In the genomic region with DNA sequence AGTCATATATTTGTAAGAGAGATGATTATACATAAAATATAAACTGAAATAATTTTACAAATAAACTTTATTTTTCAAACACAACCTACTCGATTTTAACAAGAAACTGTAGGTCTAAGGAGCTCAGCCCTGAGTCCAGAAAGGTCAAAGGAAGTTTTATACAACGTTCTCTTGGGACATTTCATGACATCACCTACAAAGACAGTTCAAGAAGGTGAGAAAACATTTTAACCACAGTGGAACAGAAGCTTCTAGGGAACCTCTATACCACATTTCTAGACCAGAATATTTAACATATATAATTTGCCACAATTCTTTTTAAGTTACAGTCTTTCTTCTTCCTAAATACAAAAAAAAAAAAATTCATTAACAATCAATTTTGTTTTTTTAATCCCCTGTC, we compare ENCODE assay signal across 1 cellular context.
TF ChIP-seq lines count a peak whose summit lies in the region.

No MANE protein-coding gene starts in this region.

TF ChIP-seq in GM12878, 131 proteins besides CTCF, POLR2A, EP300 and RAD21 (continued from another document and continues in another):
- TF ChIP-seq, protein P1, sequence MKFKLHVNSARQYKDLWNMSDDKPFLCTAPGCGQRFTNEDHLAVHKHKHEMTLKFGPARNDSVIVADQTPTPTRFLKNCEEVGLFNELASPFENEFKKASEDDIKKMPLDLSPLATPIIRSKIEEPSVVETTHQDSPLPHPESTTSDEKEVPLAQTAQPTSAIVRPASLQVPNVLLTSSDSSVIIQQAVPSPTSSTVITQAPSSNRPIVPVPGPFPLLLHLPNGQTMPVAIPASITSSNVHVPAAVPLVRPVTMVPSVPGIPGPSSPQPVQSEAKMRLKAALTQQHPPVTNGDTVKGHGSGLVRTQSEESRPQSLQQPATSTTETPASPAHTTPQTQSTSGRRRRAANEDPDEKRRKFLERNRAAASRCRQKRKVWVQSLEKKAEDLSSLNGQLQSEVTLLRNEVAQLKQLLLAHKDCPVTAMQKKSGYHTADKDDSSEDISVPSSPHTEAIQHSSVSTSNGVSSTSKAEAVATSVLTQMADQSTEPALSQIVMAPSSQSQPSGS (IDR thresholded peaks at IDR 0.05; ENCODE audit: low read length) = peak; percentile 96
- no peak for TF ChIP-seq SMARCA5 (IDR thresholded peaks at IDR 0.05)
- TF ChIP-seq MEF2B (IDR thresholded peaks at IDR 0.05; ENCODE audit: partially characterized antibody, poor library complexity, severe bottlenecking) = peak; percentile 93
- TF ChIP-seq, protein P2, sequence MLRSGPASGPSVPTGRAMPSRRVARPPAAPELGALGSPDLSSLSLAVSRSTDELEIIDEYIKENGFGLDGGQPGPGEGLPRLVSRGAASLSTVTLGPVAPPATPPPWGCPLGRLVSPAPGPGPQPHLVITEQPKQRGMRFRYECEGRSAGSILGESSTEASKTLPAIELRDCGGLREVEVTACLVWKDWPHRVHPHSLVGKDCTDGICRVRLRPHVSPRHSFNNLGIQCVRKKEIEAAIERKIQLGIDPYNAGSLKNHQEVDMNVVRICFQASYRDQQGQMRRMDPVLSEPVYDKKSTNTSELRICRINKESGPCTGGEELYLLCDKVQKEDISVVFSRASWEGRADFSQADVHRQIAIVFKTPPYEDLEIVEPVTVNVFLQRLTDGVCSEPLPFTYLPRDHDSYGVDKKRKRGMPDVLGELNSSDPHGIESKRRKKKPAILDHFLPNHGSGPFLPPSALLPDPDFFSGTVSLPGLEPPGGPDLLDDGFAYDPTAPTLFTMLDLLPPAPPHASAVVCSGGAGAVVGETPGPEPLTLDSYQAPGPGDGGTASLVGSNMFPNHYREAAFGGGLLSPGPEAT (IDR thresholded peaks at IDR 0.05; ENCODE audit: low read depth) = peak; percentile 49; the same call in 1 of the 2 replicates
- TF ChIP-seq, protein P3, sequence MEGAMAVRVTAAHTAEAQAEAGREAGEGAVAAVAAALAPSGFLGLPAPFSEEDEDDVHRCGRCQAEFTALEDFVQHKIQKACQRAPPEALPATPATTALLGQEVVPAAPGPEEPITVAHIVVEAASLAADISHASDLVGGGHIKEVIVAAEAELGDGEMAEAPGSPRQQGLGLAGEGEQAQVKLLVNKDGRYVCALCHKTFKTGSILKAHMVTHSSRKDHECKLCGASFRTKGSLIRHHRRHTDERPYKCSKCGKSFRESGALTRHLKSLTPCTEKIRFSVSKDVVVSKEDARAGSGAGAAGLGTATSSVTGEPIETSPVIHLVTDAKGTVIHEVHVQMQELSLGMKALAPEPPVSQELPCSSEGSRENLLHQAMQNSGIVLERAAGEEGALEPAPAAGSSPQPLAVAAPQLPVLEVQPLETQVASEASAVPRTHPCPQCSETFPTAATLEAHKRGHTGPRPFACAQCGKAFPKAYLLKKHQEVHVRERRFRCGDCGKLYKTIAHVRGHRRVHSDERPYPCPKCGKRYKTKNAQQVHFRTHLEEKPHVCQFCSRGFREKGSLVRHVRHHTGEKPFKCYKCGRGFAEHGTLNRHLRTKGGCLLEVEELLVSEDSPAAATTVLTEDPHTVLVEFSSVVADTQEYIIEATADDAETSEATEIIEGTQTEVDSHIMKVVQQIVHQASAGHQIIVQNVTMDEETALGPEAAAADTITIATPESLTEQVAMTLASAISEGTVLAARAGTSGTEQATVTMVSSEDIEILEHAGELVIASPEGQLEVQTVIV (IDR thresholded peaks at IDR 0.05; ENCODE audit: borderline replicate concordance, partially characterized antibody) = no peak
- TF ChIP-seq, protein P4, sequence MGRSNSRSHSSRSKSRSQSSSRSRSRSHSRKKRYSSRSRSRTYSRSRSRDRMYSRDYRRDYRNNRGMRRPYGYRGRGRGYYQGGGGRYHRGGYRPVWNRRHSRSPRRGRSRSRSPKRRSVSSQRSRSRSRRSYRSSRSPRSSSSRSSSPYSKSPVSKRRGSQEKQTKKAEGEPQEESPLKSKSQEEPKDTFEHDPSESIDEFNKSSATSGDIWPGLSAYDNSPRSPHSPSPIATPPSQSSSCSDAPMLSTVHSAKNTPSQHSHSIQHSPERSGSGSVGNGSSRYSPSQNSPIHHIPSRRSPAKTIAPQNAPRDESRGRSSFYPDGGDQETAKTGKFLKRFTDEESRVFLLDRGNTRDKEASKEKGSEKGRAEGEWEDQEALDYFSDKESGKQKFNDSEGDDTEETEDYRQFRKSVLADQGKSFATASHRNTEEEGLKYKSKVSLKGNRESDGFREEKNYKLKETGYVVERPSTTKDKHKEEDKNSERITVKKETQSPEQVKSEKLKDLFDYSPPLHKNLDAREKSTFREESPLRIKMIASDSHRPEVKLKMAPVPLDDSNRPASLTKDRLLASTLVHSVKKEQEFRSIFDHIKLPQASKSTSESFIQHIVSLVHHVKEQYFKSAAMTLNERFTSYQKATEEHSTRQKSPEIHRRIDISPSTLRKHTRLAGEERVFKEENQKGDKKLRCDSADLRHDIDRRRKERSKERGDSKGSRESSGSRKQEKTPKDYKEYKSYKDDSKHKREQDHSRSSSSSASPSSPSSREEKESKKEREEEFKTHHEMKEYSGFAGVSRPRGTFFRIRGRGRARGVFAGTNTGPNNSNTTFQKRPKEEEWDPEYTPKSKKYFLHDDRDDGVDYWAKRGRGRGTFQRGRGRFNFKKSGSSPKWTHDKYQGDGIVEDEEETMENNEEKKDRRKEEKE (IDR thresholded peaks at IDR 0.05) = no peak
- peak; percentile 49; the same call in 1 of the 2 replicates for TF ChIP-seq NR2C1 (IDR thresholded peaks at IDR 0.05)
- peak; percentile 97 for TF ChIP-seq NR2F1 (conservative IDR thresholded peaks at IDR 0.05)
- TF ChIP-seq, protein P5, sequence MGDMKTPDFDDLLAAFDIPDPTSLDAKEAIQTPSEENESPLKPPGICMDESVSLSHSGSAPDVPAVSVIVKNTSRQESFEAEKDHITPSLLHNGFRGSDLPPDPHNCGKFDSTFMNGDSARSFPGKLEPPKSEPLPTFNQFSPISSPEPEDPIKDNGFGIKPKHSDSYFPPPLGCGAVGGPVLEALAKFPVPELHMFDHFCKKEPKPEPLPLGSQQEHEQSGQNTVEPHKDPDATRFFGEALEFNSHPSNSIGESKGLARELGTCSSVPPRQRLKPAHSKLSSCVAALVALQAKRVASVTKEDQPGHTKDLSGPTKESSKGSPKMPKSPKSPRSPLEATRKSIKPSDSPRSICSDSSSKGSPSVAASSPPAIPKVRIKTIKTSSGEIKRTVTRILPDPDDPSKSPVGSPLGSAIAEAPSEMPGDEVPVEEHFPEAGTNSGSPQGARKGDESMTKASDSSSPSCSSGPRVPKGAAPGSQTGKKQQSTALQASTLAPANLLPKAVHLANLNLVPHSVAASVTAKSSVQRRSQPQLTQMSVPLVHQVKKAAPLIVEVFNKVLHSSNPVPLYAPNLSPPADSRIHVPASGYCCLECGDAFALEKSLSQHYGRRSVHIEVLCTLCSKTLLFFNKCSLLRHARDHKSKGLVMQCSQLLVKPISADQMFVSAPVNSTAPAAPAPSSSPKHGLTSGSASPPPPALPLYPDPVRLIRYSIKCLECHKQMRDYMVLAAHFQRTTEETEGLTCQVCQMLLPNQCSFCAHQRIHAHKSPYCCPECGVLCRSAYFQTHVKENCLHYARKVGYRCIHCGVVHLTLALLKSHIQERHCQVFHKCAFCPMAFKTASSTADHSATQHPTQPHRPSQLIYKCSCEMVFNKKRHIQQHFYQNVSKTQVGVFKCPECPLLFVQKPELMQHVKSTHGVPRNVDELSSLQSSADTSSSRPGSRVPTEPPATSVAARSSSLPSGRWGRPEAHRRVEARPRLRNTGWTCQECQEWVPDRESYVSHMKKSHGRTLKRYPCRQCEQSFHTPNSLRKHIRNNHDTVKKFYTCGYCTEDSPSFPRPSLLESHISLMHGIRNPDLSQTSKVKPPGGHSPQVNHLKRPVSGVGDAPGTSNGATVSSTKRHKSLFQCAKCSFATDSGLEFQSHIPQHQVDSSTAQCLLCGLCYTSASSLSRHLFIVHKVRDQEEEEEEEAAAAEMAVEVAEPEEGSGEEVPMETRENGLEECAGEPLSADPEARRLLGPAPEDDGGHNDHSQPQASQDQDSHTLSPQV (IDR thresholded peaks at IDR 0.05) = no peak
- no peak for TF ChIP-seq POLR2AphosphoS5 (IDR thresholded peaks at IDR 0.05; ENCODE audit: low read length)
- no peak for TF ChIP-seq CBX5 (IDR thresholded peaks at IDR 0.05; ENCODE audit: low read depth)
- TF ChIP-seq IRF4 (IDR thresholded peaks at IDR 0.05; ENCODE audit: low read depth, low read length) = no peak
- TF ChIP-seq BCL11A (IDR thresholded peaks at IDR 0.05; ENCODE audit: low read depth, low read length) = peak; percentile 35; the same call in 1 of the 2 replicates
- TF ChIP-seq JUNB (IDR thresholded peaks at IDR 0.05) = peak; percentile 52
- no peak for TF ChIP-seq SIN3A (IDR thresholded peaks at IDR 0.05; ENCODE audit: low read depth, low read length)
- TF ChIP-seq NFYA (IDR thresholded peaks at IDR 0.05; ENCODE audit: borderline replicate concordance, low read depth, low read length) = no peak
- no peak for TF ChIP-seq MTA3 (IDR thresholded peaks at IDR 0.05; ENCODE audit: borderline replicate concordance, low read length)
- peak; percentile 37; the same call in 1 of the 2 replicates for TF ChIP-seq IKZF1 (conservative IDR thresholded peaks at IDR 0.05)
- TF ChIP-seq CHD2 (IDR thresholded peaks at IDR 0.05; ENCODE audit: borderline replicate concordance, low read depth, low read length) = no peak
- TF ChIP-seq ZBED1 (IDR thresholded peaks at IDR 0.05; ENCODE audit: borderline replicate concordance) = peak; percentile 22; the same call in 1 of the 2 replicates
- TF ChIP-seq, protein P6, sequence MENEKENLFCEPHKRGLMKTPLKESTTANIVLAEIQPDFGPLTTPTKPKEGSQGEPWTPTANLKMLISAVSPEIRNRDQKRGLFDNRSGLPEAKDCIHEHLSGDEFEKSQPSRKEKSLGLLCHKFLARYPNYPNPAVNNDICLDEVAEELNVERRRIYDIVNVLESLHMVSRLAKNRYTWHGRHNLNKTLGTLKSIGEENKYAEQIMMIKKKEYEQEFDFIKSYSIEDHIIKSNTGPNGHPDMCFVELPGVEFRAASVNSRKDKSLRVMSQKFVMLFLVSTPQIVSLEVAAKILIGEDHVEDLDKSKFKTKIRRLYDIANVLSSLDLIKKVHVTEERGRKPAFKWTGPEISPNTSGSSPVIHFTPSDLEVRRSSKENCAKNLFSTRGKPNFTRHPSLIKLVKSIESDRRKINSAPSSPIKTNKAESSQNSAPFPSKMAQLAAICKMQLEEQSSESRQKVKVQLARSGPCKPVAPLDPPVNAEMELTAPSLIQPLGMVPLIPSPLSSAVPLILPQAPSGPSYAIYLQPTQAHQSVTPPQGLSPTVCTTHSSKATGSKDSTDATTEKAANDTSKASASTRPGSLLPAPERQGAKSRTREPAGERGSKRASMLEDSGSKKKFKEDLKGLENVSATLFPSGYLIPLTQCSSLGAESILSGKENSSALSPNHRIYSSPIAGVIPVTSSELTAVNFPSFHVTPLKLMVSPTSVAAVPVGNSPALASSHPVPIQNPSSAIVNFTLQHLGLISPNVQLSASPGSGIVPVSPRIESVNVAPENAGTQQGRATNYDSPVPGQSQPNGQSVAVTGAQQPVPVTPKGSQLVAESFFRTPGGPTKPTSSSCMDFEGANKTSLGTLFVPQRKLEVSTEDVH (IDR thresholded peaks at IDR 0.05; ENCODE audit: low read depth, partially characterized antibody) = no peak
- TF ChIP-seq, protein P7, sequence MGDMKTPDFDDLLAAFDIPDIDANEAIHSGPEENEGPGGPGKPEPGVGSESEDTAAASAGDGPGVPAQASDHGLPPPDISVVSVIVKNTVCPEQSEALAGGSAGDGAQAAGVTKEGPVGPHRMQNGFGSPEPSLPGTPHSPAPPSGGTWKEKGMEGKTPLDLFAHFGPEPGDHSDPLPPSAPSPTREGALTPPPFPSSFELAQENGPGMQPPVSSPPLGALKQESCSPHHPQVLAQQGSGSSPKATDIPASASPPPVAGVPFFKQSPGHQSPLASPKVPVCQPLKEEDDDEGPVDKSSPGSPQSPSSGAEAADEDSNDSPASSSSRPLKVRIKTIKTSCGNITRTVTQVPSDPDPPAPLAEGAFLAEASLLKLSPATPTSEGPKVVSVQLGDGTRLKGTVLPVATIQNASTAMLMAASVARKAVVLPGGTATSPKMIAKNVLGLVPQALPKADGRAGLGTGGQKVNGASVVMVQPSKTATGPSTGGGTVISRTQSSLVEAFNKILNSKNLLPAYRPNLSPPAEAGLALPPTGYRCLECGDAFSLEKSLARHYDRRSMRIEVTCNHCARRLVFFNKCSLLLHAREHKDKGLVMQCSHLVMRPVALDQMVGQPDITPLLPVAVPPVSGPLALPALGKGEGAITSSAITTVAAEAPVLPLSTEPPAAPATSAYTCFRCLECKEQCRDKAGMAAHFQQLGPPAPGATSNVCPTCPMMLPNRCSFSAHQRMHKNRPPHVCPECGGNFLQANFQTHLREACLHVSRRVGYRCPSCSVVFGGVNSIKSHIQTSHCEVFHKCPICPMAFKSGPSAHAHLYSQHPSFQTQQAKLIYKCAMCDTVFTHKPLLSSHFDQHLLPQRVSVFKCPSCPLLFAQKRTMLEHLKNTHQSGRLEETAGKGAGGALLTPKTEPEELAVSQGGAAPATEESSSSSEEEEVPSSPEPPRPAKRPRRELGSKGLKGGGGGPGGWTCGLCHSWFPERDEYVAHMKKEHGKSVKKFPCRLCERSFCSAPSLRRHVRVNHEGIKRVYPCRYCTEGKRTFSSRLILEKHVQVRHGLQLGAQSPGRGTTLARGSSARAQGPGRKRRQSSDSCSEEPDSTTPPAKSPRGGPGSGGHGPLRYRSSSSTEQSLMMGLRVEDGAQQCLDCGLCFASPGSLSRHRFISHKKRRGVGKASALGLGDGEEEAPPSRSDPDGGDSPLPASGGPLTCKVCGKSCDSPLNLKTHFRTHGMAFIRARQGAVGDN (IDR thresholded peaks at IDR 0.05) = no peak
- no peak for TF ChIP-seq FOXK2 (IDR thresholded peaks at IDR 0.05)
- TF ChIP-seq STAT1 (conservative IDR thresholded peaks at IDR 0.05) = no peak
- no peak for TF ChIP-seq RFX5 (IDR thresholded peaks at IDR 0.05; ENCODE audit: low read depth, low read length)
- 0 out of 2 replicates have a peak, but pooled peaks have one; percentile 46 for TF ChIP-seq DPF2 (IDR thresholded peaks at IDR 0.05)
- no peak for TF ChIP-seq ETV6 (conservative IDR thresholded peaks at IDR 0.05 in 1 of 2, IDR thresholded peaks at IDR 0.05 in 1 of 2; ENCODE audit: borderline replicate concordance in 1 of 2, low read depth in 1 of 2)
- no peak for TF ChIP-seq TCF7 (IDR thresholded peaks at IDR 0.05; ENCODE audit: borderline replicate concordance)
- TF ChIP-seq, protein P8, sequence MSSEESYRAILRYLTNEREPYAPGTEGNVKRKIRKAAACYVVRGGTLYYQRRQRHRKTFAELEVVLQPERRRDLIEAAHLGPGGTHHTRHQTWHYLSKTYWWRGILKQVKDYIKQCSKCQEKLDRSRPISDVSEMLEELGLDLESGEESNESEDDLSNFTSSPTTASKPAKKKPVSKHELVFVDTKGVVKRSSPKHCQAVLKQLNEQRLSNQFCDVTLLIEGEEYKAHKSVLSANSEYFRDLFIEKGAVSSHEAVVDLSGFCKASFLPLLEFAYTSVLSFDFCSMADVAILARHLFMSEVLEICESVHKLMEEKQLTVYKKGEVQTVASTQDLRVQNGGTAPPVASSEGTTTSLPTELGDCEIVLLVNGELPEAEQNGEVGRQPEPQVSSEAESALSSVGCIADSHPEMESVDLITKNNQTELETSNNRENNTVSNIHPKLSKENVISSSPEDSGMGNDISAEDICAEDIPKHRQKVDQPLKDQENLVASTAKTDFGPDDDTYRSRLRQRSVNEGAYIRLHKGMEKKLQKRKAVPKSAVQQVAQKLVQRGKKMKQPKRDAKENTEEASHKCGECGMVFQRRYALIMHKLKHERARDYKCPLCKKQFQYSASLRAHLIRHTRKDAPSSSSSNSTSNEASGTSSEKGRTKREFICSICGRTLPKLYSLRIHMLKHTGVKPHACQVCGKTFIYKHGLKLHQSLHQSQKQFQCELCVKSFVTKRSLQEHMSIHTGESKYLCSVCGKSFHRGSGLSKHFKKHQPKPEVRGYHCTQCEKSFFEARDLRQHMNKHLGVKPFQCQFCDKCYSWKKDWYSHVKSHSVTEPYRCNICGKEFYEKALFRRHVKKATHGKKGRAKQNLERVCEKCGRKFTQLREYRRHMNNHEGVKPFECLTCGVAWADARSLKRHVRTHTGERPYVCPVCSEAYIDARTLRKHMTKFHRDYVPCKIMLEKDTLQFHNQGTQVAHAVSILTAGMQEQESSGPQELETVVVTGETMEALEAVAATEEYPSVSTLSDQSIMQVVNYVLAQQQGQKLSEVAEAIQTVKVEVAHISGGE (CRISPR knock-in tag; IDR thresholded peaks at IDR 0.05) = no peak
- TF ChIP-seq RUNX3 (IDR thresholded peaks at IDR 0.05; ENCODE audit: low read length) = peak; percentile 90
- peak; percentile 13; the same call in 1 of the 2 replicates for TF ChIP-seq JUND (IDR thresholded peaks at IDR 0.05; ENCODE audit: low read depth, low read length)
